Comparison of ENCODE assay signal across 14 cellular contexts in genomic region chr6:22917344-22917743, GRCh38.
"Had no signal": no experiment of that assay in that cellular context is flagged by ENCODE, and none has a peak within 500 bp of the region (broad histone marks: within the 10 kb centered on the region; RNA-seq: fewer than 3 reads in every experiment).

No MANE protein-coding gene starts in this region.

- H3K4me2 ChIP-seq: neural progenitor cell had no signal

- H3K9me3 ChIP-seq: colonic mucosa, left lung, uterus had no signal

- H2AFZ ChIP-seq: neural progenitor cell, parathyroid adenoma had no signal

- H3K4me3 ChIP-seq: colonic mucosa, left lung, neural progenitor cell, skin epidermis, uterus had no signal

- H3K27ac ChIP-seq: colonic mucosa, left lung, neural progenitor cell, parathyroid adenoma, skin epidermis, uterus had no signal

- H3K27me3 ChIP-seq: colonic mucosa, left lung, neural progenitor cell, uterus had no signal

- H3K4me1 ChIP-seq: colonic mucosa, left lung, parathyroid adenoma, uterus had no signal

- H3K9ac ChIP-seq: neural progenitor cell, parathyroid adenoma had no signal

- H3K36me3 ChIP-seq: colonic mucosa, left lung, neural progenitor cell, uterus had no signal

- DNase-seq: activated CD4-positive, alpha-beta memory T cell treated with anti-CD3 and anti-CD28 coated beads for 36 hours; activated CD8-positive, alpha-beta memory T cell treated with anti-CD3 and anti-CD28 coated beads, Interleukin-2, amount 50 U/mL, for 4 hours; activated gamma-delta T cell treated with Interleukin-2 at 50 U/mL for 16 hours; activated T-cell treated with anti-CD3 and anti-CD28 coated beads, Interleukin-2, amount 50 U/mL, for 72 hours; caudate nucleus; colonic mucosa; effector CD4-positive, alpha-beta T cell; glutamatergic neuron; left lung; mesendoderm; uterus had no signal

- ATAC-seq: activated T-cell treated with anti-CD3 and anti-CD28 coated beads, Interleukin-2, amount 50 U/mL, for 72 hours; left lung had no signal
